8 cellular contexts compared by ENCODE assay signal in the genomic region with DNA sequence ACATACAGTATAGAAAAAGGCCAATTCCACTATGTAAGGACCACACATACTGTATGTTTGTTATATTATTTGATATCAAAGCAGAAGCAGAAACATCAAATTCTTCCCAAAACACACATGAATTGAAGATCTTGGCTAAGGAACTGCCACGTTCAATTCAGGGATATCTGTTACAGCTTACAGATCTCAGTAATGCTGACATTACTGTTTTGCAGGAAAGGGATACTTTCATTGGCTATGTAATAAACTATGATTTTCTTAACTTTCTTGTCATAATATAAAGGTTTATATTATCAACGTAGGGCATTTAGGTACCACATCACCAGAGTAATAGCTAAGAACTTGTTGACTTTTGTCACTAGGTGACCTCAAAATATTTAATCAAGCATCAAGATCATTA.
"Had no signal": no experiment of that assay in that cellular context is flagged by ENCODE, and none has a peak within 500 bp of the region (broad histone marks: within the 10 kb centered on the region; RNA-seq: fewer than 3 reads in every experiment).

No MANE protein-coding gene starts in this region.

- ATAC-seq: GM12878 had no signal

- H3K4me3 ChIP-seq: GM12878 had no signal

- DNase-seq: GDM1, GF-D8 had no signal

- FAIRE-seq: G401.6, GM12878, GM12891, GM12892, GM18507, GM19239 had no signal
